Comparison of ENCODE assay signal across 2 cellular contexts in genomic region chr5:151095341-151096000, GRCh38.
TF ChIP-seq lines count a peak whose summit lies in the region.

No MANE protein-coding gene starts in this region.

TF ChIP-seq in HEK293, 187 proteins besides CTCF, POLR2A, EP300 and RAD21:
- peak; percentile 46; the same call in 1 of the 2 replicates for TF ChIP-seq ZNF398 (tag by site-specific recombination; IDR thresholded peaks at IDR 0.05)
- TF ChIP-seq ZNF292 (tag by site-specific recombination; IDR thresholded peaks at IDR 0.05; ENCODE audit: borderline replicate concordance, low read depth), result no peak

TF ChIP-seq in K562, 482 proteins besides CTCF, POLR2A, EP300 and RAD21 (continued from another document):
- TF ChIP-seq, protein P1, sequence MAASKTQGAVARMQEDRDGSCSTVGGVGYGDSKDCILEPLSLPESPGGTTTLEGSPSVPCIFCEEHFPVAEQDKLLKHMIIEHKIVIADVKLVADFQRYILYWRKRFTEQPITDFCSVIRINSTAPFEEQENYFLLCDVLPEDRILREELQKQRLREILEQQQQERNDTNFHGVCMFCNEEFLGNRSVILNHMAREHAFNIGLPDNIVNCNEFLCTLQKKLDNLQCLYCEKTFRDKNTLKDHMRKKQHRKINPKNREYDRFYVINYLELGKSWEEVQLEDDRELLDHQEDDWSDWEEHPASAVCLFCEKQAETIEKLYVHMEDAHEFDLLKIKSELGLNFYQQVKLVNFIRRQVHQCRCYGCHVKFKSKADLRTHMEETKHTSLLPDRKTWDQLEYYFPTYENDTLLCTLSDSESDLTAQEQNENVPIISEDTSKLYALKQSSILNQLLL (CRISPR knock-in tag; IDR thresholded peaks at IDR 0.05; ENCODE audit: borderline replicate concordance), result no peak
- no peak for TF ChIP-seq NR3C1 (CRISPR knock-in tag; IDR thresholded peaks at IDR 0.05)
- TF ChIP-seq ATF2 (CRISPR knock-in tag; IDR thresholded peaks at IDR 0.05), result no peak
- 0 out of 2 replicates have a peak, but pooled peaks have one; percentile 16 for TF ChIP-seq ERF (CRISPR knock-in tag; IDR thresholded peaks at IDR 0.05)
- no peak for TF ChIP-seq ZFP1 (CRISPR knock-in tag; IDR thresholded peaks at IDR 0.05)
- no peak for TF ChIP-seq ILF3 (IDR thresholded peaks at IDR 0.05; ENCODE audit: borderline replicate concordance)
- no peak for TF ChIP-seq BRD9 (IDR thresholded peaks at IDR 0.05; ENCODE audit: low read depth, partially characterized antibody)
- TF ChIP-seq PCBP2 (IDR thresholded peaks at IDR 0.05; ENCODE audit: low read depth, low read length, poor library complexity, severe bottlenecking), result no peak
- no peak for TF ChIP-seq GTF2B (IDR thresholded peaks at IDR 0.05; ENCODE audit: extremely low read depth, insufficient read length)
- TF ChIP-seq, protein P2, sequence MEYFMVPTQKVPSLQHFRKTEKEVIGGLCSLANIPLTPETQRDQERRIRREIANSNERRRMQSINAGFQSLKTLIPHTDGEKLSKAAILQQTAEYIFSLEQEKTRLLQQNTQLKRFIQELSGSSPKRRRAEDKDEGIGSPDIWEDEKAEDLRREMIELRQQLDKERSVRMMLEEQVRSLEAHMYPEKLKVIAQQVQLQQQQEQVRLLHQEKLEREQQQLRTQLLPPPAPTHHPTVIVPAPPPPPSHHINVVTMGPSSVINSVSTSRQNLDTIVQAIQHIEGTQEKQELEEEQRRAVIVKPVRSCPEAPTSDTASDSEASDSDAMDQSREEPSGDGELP (CRISPR knock-in tag; IDR thresholded peaks at IDR 0.05; ENCODE audit: borderline replicate concordance), result 0 out of 2 replicates have a peak, but pooled peaks have one; percentile 13
- TF ChIP-seq ZNF584 (CRISPR knock-in tag; IDR thresholded peaks at IDR 0.05; ENCODE audit: low read depth), result 0 out of 2 replicates have a peak, but pooled peaks have one; percentile 30
- no peak for TF ChIP-seq ZNF12 (CRISPR knock-in tag; IDR thresholded peaks at IDR 0.05)
- TF ChIP-seq, protein P3, sequence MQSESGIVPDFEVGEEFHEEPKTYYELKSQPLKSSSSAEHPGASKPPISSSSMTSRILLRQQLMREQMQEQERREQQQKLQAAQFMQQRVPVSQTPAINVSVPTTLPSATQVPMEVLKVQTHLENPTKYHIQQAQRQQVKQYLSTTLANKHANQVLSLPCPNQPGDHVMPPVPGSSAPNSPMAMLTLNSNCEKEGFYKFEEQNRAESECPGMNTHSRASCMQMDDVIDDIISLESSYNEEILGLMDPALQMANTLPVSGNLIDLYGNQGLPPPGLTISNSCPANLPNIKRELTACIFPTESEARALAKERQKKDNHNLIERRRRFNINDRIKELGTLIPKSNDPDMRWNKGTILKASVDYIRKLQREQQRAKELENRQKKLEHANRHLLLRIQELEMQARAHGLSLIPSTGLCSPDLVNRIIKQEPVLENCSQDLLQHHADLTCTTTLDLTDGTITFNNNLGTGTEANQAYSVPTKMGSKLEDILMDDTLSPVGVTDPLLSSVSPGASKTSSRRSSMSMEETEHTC (IDR thresholded peaks at IDR 0.05), result no peak
- TF ChIP-seq ZNF224 (CRISPR knock-in tag; IDR thresholded peaks at IDR 0.05), result no peak
- no peak for TF ChIP-seq KDM2B (CRISPR knock-in tag; IDR thresholded peaks at IDR 0.05)
- no peak for TF ChIP-seq HSF4 (CRISPR knock-in tag; IDR thresholded peaks at IDR 0.05; ENCODE audit: borderline replicate concordance)
- TF ChIP-seq SRSF7 (optimal IDR thresholded peaks at IDR 0.05; ENCODE audit: low read depth, low read length), result no peak
- no peak for TF ChIP-seq FOXJ2 (tag; IDR thresholded peaks at IDR 0.05)
- no peak for TF ChIP-seq CBFA2T2 (conservative IDR thresholded peaks at IDR 0.05)
- no peak for TF ChIP-seq PTBP1 (IDR thresholded peaks at IDR 0.05; ENCODE audit: low read depth, low read length)
- no peak for TF ChIP-seq ZNF212 (CRISPR knock-in tag; IDR thresholded peaks at IDR 0.05)
- TF ChIP-seq ZNF311 (CRISPR knock-in tag; IDR thresholded peaks at IDR 0.05), result no peak
- no peak for TF ChIP-seq PHB2 (IDR thresholded peaks at IDR 0.05; ENCODE audit: low read depth)
- TF ChIP-seq, protein P4, sequence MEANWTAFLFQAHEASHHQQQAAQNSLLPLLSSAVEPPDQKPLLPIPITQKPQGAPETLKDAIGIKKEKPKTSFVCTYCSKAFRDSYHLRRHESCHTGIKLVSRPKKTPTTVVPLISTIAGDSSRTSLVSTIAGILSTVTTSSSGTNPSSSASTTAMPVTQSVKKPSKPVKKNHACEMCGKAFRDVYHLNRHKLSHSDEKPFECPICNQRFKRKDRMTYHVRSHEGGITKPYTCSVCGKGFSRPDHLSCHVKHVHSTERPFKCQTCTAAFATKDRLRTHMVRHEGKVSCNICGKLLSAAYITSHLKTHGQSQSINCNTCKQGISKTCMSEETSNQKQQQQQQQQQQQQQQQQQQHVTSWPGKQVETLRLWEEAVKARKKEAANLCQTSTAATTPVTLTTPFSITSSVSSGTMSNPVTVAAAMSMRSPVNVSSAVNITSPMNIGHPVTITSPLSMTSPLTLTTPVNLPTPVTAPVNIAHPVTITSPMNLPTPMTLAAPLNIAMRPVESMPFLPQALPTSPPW (CRISPR knock-in tag; IDR thresholded peaks at IDR 0.05), result 0 out of 2 replicates have a peak, but pooled peaks have one; percentile 29
